Comparison of ENCODE assay signal across 1 cellular context in genomic region chr2:230449901-230450467, GRCh38.
TF ChIP-seq lines count a peak whose summit lies in the region.

No MANE protein-coding gene starts in this region.

TF ChIP-seq in K562, 482 proteins besides CTCF, POLR2A, EP300 and RAD21 (continued from another document):
- TF ChIP-seq ZNF263 (CRISPR knock-in tag; IDR thresholded peaks at IDR 0.05; ENCODE audit: borderline replicate concordance) (no peak), POU5F1 (IDR thresholded peaks at IDR 0.05; ENCODE audit: borderline replicate concordance, low read depth, low read length, partially characterized antibody) (no peak), MAFG (tag; conservative IDR thresholded peaks at IDR 0.05) (0 out of 2 replicates have a peak, but pooled peaks have one; percentile 8), KLF13 (tag; IDR thresholded peaks at IDR 0.05; ENCODE audit: borderline replicate concordance, low read depth) (no peak), FOSL1 (tag; conservative IDR thresholded peaks at IDR 0.05) (no peak), ZBTB34 (CRISPR knock-in tag; IDR thresholded peaks at IDR 0.05) (no peak), JUND (IDR thresholded peaks at IDR 0.05; ENCODE audit: borderline replicate concordance, low read depth, low read length) (no peak), JUND (tag; IDR thresholded peaks at IDR 0.05; ENCODE audit: borderline replicate concordance, low read depth, low read length) (no peak), CREBBP (IDR thresholded peaks at IDR 0.05; ENCODE audit: low read depth, low read length) (no peak), RBM39 (optimal IDR thresholded peaks at IDR 0.05; ENCODE audit: low read depth, low read length) (no peak), ZNF316 (IDR thresholded peaks at IDR 0.05) (0 out of 2 replicates have a peak, but pooled peaks have one; percentile 23), FOXJ3 (CRISPR knock-in tag; IDR thresholded peaks at IDR 0.05) (no peak), MED1 (CRISPR knock-in tag; IDR thresholded peaks at IDR 0.05; ENCODE audit: borderline replicate concordance) (no peak), MAZ (CRISPR knock-in tag; conservative IDR thresholded peaks at IDR 0.05 in 1 of 2, IDR thresholded peaks at IDR 0.05 in 1 of 2) (no peak)
TF ChIP-seq in K562: peak in this region for 2.
